In genomic region chr3:58011580-58011979, GRCh38 we compare ENCODE assay signal across 11 cellular contexts. TPM values are rescaled to one million over a fixed set of nuclear protein-coding genes. Genes with fewer than 3 reads are reported as not detected.
DNase-seq lines count a peak whose midpoint lies in the region; ATAC-seq and TF ChIP-seq lines count a peak whose summit lies in the region.
"Had no signal": no experiment of that assay in that cellular context is flagged by ENCODE, and none has a peak within 500 bp of the region (broad histone marks: within the 10 kb centered on the region; RNA-seq: fewer than 3 reads in every experiment).

No MANE protein-coding gene starts in this region.

- peak overlapping the region; percentile 49 for H3K4me3 Mint-ChIP-seq in natural killer cell
- no peak overlapping the region for H3K4me3 Mint-ChIP-seq in natural killer cell treated with Interleukin-12 subunit alpha and Interleukin-12 subunit beta and Interleukin-15 and Interleukin-18, amount 100 ng/mL, for 72 hours
- peak overlapping the region; percentile 96 for H3K4me3 Mint-ChIP-seq in endodermal cell
- peak overlapping the region; percentile 86 for H3K4me3 Mint-ChIP-seq in nephron progenitor cell

- H3K9me3 Mint-ChIP-seq in natural killer cell (no peaks in the 10 kb centered on the region), endodermal cell (no peaks in the 10 kb centered on the region), nephron progenitor cell (no peaks in the 10 kb centered on the region)
- H3K9me3 Mint-ChIP-seq in natural killer cell treated with Interleukin-12 subunit alpha and Interleukin-12 subunit beta and Interleukin-15 and Interleukin-18, amount 100 ng/mL, for 72 hours = no peaks in the 10 kb centered on the region

- no peaks in the 10 kb centered on the region for H3K27me3 ChIP-seq in endodermal cell (ENCODE audit: control insufficient read depth, insufficient read depth, low read length, poor library complexity, severe bottlenecking)

- DNase-seq in natural killer cell (no peak), endodermal cell (peak; percentile 18), nephron progenitor cell (no peak), head of caudate nucleus (no peak), SIG-M5 treated with dmso at 0.1 percent for 504 hours (lab: John Stamatoyannopoulos, UW; ENCODE audit: unreplicated experiment) (no peak), NCI-H146 treated with DMSO at 0.1 percent for 48 hours (lab: John Stamatoyannopoulos, UW; ENCODE audit: unreplicated experiment) (no peak), putamen (ENCODE audit: low spot score) (no peak)
- no peak for DNase-seq in natural killer cell treated with Interleukin-12 subunit alpha and Interleukin-12 subunit beta and Interleukin-15 and Interleukin-18, amount 100 ng/mL, for 72 hours (ENCODE audit: low spot score)
- DNase-seq: NCI-H446 treated with DMSO at 0.1 percent for 48 hours had no signal

- TF ChIP-seq CTCF in natural killer cell (IDR thresholded peaks at IDR 0.05) = no peak
- TF ChIP-seq CTCF in endodermal cell (conservative IDR thresholded peaks at IDR 0.05) = no peak
- TF ChIP-seq CTCF in nephron progenitor cell (IDR thresholded peaks at IDR 0.05) = no peak

- H3K4me1 Mint-ChIP-seq in natural killer cell = peaks cover 24 to 34% of the 10 kb centered on the region in 2 donors
- peaks cover 15 to 24% of the 10 kb centered on the region in 2 donors for H3K4me1 Mint-ChIP-seq in natural killer cell treated with Interleukin-12 subunit alpha and Interleukin-12 subunit beta and Interleukin-15 and Interleukin-18, amount 100 ng/mL, for 72 hours (ENCODE audit: low read depth in 2 of 2)
- H3K4me1 Mint-ChIP-seq in endodermal cell = peaks cover 50% of the 10 kb centered on the region
- peaks cover 71% of the 10 kb centered on the region for H3K4me1 Mint-ChIP-seq in nephron progenitor cell

- intact Hi-C loops in natural killer cell (cut with micrococcal nuclease) (no loop called here), head of caudate nucleus (cut with DNase I) (loop anchor here (10.0 kb wide), 1 partner anchor 293 kb away; the partner anchor contains the start of genes HTD2 and RPP14)

- ATAC-seq in natural killer cell = no peak
- ATAC-seq in natural killer cell treated with Interleukin-12 subunit alpha and Interleukin-12 subunit beta and Interleukin-15 and Interleukin-18, amount 100 ng/mL, for 72 hours = no peak
- ATAC-seq: activated CD4-positive, CD25-positive, alpha-beta regulatory T cell treated with anti-CD3 and anti-CD28 coated beads, Interleukin-2, amount 50 U/mL, for 24 hours; Right ventricle myocardium inferior had no signal

- H3K9ac ChIP-seq in endodermal cell (ENCODE audit: extremely low read depth, low read length, poor library complexity, severe bottlenecking) = no peak overlapping the region

- H3K27ac Mint-ChIP-seq in natural killer cell (no peak overlapping the region), endodermal cell (no peak overlapping the region), nephron progenitor cell (peak overlapping the region; percentile 83)
- H3K27ac Mint-ChIP-seq in natural killer cell treated with Interleukin-12 subunit alpha and Interleukin-12 subunit beta and Interleukin-15 and Interleukin-18, amount 100 ng/mL, for 72 hours = no peak overlapping the region

- peak overlapping the region; percentile 94 for H3K4me3 ChIP-seq in endodermal cell (ENCODE audit: low read length)

- H3K36me3 Mint-ChIP-seq in natural killer cell = no peaks in the 10 kb centered on the region
- no peaks in the 10 kb centered on the region for H3K36me3 Mint-ChIP-seq in natural killer cell treated with Interleukin-12 subunit alpha and Interleukin-12 subunit beta and Interleukin-15 and Interleukin-18, amount 100 ng/mL, for 72 hours
- peaks cover 5% of the 10 kb centered on the region for H3K36me3 Mint-ChIP-seq in endodermal cell (ENCODE audit: low read depth)
- no peaks in the 10 kb centered on the region for H3K36me3 Mint-ChIP-seq in nephron progenitor cell (ENCODE audit: low read depth)

- H3K4me1 ChIP-seq in endodermal cell (ENCODE audit: control insufficient read depth, insufficient read depth, low read length) = peaks cover 13% of the 10 kb centered on the region

- H3K27me3 Mint-ChIP-seq in natural killer cell (ENCODE audit: low read depth in 2 of 2) = no peaks in the 10 kb centered on the region
- no peaks in the 10 kb centered on the region for H3K27me3 Mint-ChIP-seq in natural killer cell treated with Interleukin-12 subunit alpha and Interleukin-12 subunit beta and Interleukin-15 and Interleukin-18, amount 100 ng/mL, for 72 hours
- no peaks in the 10 kb centered on the region for H3K27me3 Mint-ChIP-seq in endodermal cell (ENCODE audit: insufficient read depth)
- H3K27me3 Mint-ChIP-seq in nephron progenitor cell (ENCODE audit: low read depth, poor library complexity) = peaks cover 3% of the 10 kb centered on the region

- WGBS in endodermal cell (ENCODE audit: insufficient coverage in 1 of 2, insufficient read length in 1 of 2), 2 experiments = 91 to 100% methylated on average over 3 of the region's 3 CpGs

- H3K36me3 ChIP-seq in endodermal cell (ENCODE audit: control insufficient read depth, insufficient read depth, low read length) = peaks cover 29% of the 10 kb centered on the region

- H3K27ac ChIP-seq in endodermal cell (ENCODE audit: low read depth, low read length) = no peak overlapping the region

- H3K9me3 ChIP-seq in endodermal cell (ENCODE audit: control insufficient read depth, low read length) = no peaks in the 10 kb centered on the region

RNA-seq across cellular contexts. Expression of gene FLNB, which starts 3.4 kb away (rescaled TPM):
- 10 to 100 TPM; 24.6 to 30.8 (median 26.6) TPM for total RNA-seq in natural killer cell
- 10 to 100 TPM in 1 of 2 donors, 1 to 10 TPM in 1; 5.9 to 15.4 TPM for total RNA-seq in natural killer cell treated with Interleukin-12 subunit alpha and Interleukin-12 subunit beta and Interleukin-15 and Interleukin-18, amount 100 ng/mL, for 72 hours
- total RNA-seq in endodermal cell = 100 to 1,000 TPM; 212 to 221 TPM
- polyA plus RNA-seq in endodermal cell (2013, experiment 1 of 2) = 86.0 TPM
- polyA plus RNA-seq in endodermal cell (2013, experiment 2 of 2) = 96.0 TPM

Comparison
In these comparisons a context has a peak if more than half of its experiments do, and no peak if none do; other contexts are left out.
1. RNA of gene FLNB, which starts 3.4 kb away (total RNA-seq): 212 to 221 TPM in endodermal cell; 24.6 to 30.8 TPM in natural killer cell and 5.9 to 15.4 TPM in natural killer cell treated with Interleukin-12 subunit alpha and Interleukin-12 subunit beta and Interleukin-15 and Interleukin-18, amount 100 ng/mL, for 72 hours; every median in the first group is over 4 times any median in the second.